ENCODE assay signal across 22 cellular contexts in the genomic region with DNA sequence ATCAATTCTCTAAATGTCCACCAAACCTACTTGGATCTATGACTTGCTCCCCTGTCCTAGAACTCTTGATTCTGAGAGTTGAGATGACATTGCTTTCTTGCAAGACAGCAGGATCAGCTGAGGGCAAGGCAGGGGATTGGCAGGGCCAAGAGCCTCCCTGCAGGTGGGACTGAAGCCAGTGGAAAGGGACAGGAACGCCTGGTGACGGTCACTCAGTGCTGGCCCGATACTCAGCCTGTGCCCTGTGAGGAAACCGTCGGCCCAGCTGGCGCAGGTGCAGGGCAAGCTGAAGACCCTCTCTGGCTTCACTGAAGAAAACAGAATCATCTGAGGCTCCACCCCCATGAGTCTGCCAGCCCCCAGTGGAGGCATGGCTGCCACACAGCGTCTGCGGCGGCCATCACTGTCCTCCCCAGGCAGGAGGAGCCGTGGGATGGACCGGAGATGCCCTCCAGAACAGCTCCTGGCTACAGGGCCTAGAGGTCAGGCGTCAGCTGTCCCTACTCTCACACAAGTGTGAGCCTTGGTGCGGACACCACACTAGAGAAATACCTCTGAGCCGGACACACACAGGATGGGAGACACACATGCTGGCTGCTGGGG.
"Had no signal": no experiment of that assay in that cellular context is flagged by ENCODE, and none has a peak within 500 bp of the region (broad histone marks: within the 10 kb centered on the region; RNA-seq: fewer than 3 reads in every experiment).

No MANE protein-coding gene starts in this region.

- FAIRE-seq: colon, islet of Langerhans had no signal

- H3K4me1 ChIP-seq: lower lobe of right lung, thyroid gland had no signal

- H3K4me3 ChIP-seq: esophagus muscularis mucosa, lower lobe of right lung, suprapubic skin, thyroid gland had no signal

- H3K27me3 ChIP-seq: esophagus muscularis mucosa, neutrophil, suprapubic skin, thyroid gland had no signal

- H3K9me3 ChIP-seq: esophagus muscularis mucosa, lower lobe of right lung, neutrophil, suprapubic skin, thyroid gland had no signal

- DNase-seq: cerebellar nuclear complex; effector memory CD8-positive, alpha-beta T cell; head of caudate nucleus; hippocampal formation; kidney glomerular epithelial cell; lower lobe of right lung; midbrain; naive B cell; posterior cingulate gyrus; stimulated activated CD4-positive, alpha-beta T cell treated with anti-CD3 and anti-CD28 coated beads, Interleukin-4, amount 100 ng/mL, for 1 hour; stimulated activated CD8-positive, alpha-beta memory T cell treated with anti-CD3 and anti-CD28 coated beads, Interleukin-4, amount 100 ng/mL, for 48 hours; stimulated activated naive CD8-positive, alpha-beta T cell treated with anti-CD3 and anti-CD28 coated beads, Interleukin-15, Interleukin-2, amounts not matched to agents 100 U/mL and 50 U/mL, for 24 hours; thyroid gland had no signal

- ATAC-seq: effector memory CD8-positive, alpha-beta T cell; left lobe of liver; lower lobe of right lung; right cardiac atrium; stimulated activated effector memory CD8-positive, alpha-beta T cell treated with anti-CD3 and anti-CD28 coated beads, Interleukin-12 subunit alpha, Interleukin-12 subunit beta, amount 100 ng/mL, for 72 hours; stimulated activated naive CD8-positive, alpha-beta T cell treated with anti-CD3 and anti-CD28 coated beads, Interleukin-15, Interleukin-2, amounts not matched to agents 100 U/mL and 50 U/mL, for 24 hours had no signal

- H3K27ac ChIP-seq: epithelial cell of prostate, esophagus muscularis mucosa, lower lobe of right lung, neutrophil, suprapubic skin, thyroid gland had no signal
